Comparison of ENCODE assay signal across 12 cellular contexts in the genomic region with DNA sequence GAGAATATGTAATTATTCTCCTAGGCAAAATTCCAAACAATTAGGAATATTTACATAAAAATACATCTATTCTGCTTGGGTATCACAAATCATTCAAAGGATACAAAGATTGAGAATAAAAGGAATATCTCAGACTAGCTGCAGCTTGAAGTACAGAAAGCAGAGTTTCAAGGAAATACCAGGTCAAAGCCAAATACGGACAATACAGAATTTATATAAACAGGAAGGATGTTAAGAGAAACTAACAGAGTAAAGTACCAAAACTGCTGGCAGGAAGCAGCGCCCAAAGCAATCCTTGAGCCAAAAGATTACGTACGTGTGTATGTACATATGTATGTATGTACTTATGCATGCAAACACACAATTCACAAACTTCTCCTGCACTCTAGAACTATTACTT.
A peak's percentile ranks its signal among the peaks of the same experiment; 100 is the strongest.
DNase-seq lines count a peak whose midpoint lies in the region; ATAC-seq, FAIRE-seq and TF ChIP-seq lines count a peak whose summit lies in the region.
"Had no signal": no experiment of that assay in that cellular context is flagged by ENCODE, and none has a peak within 500 bp of the region (broad histone marks: within the 10 kb centered on the region; RNA-seq: fewer than 3 reads in every experiment).

No MANE protein-coding gene starts in this region.

- H3K27ac Mint-ChIP-seq in astrocyte (ENCODE audit: unreplicated experiment): peak overlapping the region; percentile 13
- no peak overlapping the region for H3K27ac Mint-ChIP-seq in naive B cell
- no peak overlapping the region for H3K27ac Mint-ChIP-seq in T-helper 17 cell
- H3K27ac Mint-ChIP-seq: activated naive CD4-positive, alpha-beta T cell treated with anti-CD3 and anti-CD28 coated beads for 36 hours had no signal

- ATAC-seq in DND-41 (ENCODE audit: insufficient read depth, low read depth) (peak; percentile 48; the same call in 2 of the 3 replicates), naive B cell (ENCODE audit: low read depth in 2 of 2) (peak; percentile 16 to 30), T-helper 17 cell (no peak)
- ATAC-seq: GM12878 had no signal

- peaks cover 84% of the 10 kb centered on the region for H3K79me2 ChIP-seq in DND-41 (ENCODE audit: insufficient read depth, low read length)
- peaks cover 89% of the 10 kb centered on the region for H3K79me2 ChIP-seq in astrocyte (ENCODE audit: insufficient read depth, low read length)

- H3K4me3 Mint-ChIP-seq in astrocyte (ENCODE audit: unreplicated experiment) (no peak overlapping the region), naive B cell (peak overlapping the region in 1 of 8 donors; percentile 42), T-helper 17 cell (no peak overlapping the region)
- H3K4me3 Mint-ChIP-seq: activated CD4-positive, alpha-beta T cell treated with anti-CD3 and anti-CD28 coated beads, Interleukin-2, amount 10 ng/mL, durations not matched to agents 7 days and 5 days; activated naive CD4-positive, alpha-beta T cell treated with anti-CD3 and anti-CD28 coated beads for 36 hours had no signal

- H3K4me3 ChIP-seq in DND-41 (ENCODE audit: low read depth in 1 of 2, low read length in 2 of 2) (no peak overlapping the region), astrocyte (ENCODE audit: insufficient read depth, low read depth, low read length) (no peak overlapping the region)
- no peak overlapping the region for H3K4me3 ChIP-seq in Jurkat, Clone E6-1 (ENCODE audit: low read length)
- H3K4me3 ChIP-seq: coronary artery, GM12878, SJSA1 had no signal

- DNase-seq in DND-41 (no peak), astrocyte (ENCODE audit: low read depth) (no peak), naive B cell (no peak), T-helper 17 cell (no peak), GDM1 (lab: John Stamatoyannopoulos, UW) (no peak)
- peak; percentile 10 for DNase-seq in Jurkat, Clone E6-1 (ENCODE audit: low read depth, low spot score)
- DNase-seq in stimulated activated CD8-positive, alpha-beta memory T cell treated with anti-CD3 and anti-CD28 coated beads, Interleukin-4, amount 100 ng/mL, for 48 hours: no peak
- DNase-seq: activated CD4-positive, alpha-beta T cell treated with anti-CD3 and anti-CD28 coated beads, Interleukin-2, amount 10 ng/mL, durations not matched to agents 7 days and 5 days; activated naive CD4-positive, alpha-beta T cell treated with anti-CD3 and anti-CD28 coated beads for 36 hours had no signal

- peaks cover 16% of the 10 kb centered on the region; the same call in 1 of the 2 replicates for H3K36me3 ChIP-seq in DND-41 (ENCODE audit: insufficient read depth, low read length)
- peaks cover 6% of the 10 kb centered on the region for H3K36me3 ChIP-seq in astrocyte (ENCODE audit: insufficient read depth, low read length)

- peaks cover 26% of the 10 kb centered on the region for H3K4me1 Mint-ChIP-seq in astrocyte (ENCODE audit: low read depth, unreplicated experiment)
- peaks cover 35 to 40% (median 37%) of the 10 kb centered on the region in 3 donors for H3K4me1 Mint-ChIP-seq in naive B cell
- H3K4me1 Mint-ChIP-seq in T-helper 17 cell: peaks cover 22% of the 10 kb centered on the region

- no peaks in the 10 kb centered on the region for H3K27me3 ChIP-seq in DND-41 (ENCODE audit: insufficient read depth, low read length, poor library complexity)
- H3K27me3 ChIP-seq in astrocyte (ENCODE audit: insufficient read depth, low read length): no peaks in the 10 kb centered on the region
- H3K27me3 ChIP-seq: SJSA1 had no signal

- TF ChIP-seq CTCF in DND-41 (IDR thresholded peaks at IDR 0.05; ENCODE audit: borderline replicate concordance, extremely low read depth, low read length, poor library complexity, severe bottlenecking) (no peak), astrocyte (IDR thresholded peaks at IDR 0.05; ENCODE audit: insufficient read depth, low read depth, low read length) (no peak)

- H3K9me3 Mint-ChIP-seq in astrocyte (ENCODE audit: unreplicated experiment) (no peaks in the 10 kb centered on the region), naive B cell (peaks cover 5 to 14% (median 9%) of the 10 kb centered on the region in 7 donors)

- H3K4me1 ChIP-seq in DND-41 (ENCODE audit: insufficient read depth, low read length) (peaks cover 10% of the 10 kb centered on the region), astrocyte (ENCODE audit: insufficient read depth, low read length) (peaks cover 13% of the 10 kb centered on the region)

- peaks cover 6% of the 10 kb centered on the region; the same call in 1 of the 2 replicates for H4K20me1 ChIP-seq in DND-41 (ENCODE audit: insufficient read depth, low read length)
- H4K20me1 ChIP-seq in astrocyte (ENCODE audit: insufficient read depth, low read length): peaks cover 60% of the 10 kb centered on the region

- H3K9ac ChIP-seq in DND-41 (ENCODE audit: low read depth, low read length) (no peak overlapping the region), astrocyte (ENCODE audit: low read length) (no peak overlapping the region)

- H3K9me3 ChIP-seq in DND-41 (ENCODE audit: insufficient read depth, low read length, severe bottlenecking) (no peaks in the 10 kb centered on the region), astrocyte (ENCODE audit: insufficient read depth, low read depth, low read length) (no peaks in the 10 kb centered on the region), T-helper 17 cell (ENCODE audit: control insufficient read depth, low read length, poor library complexity, severe bottlenecking) (peaks cover 5% of the 10 kb centered on the region)

- H3K27me3 Mint-ChIP-seq in astrocyte (ENCODE audit: low read depth, unreplicated experiment): no peaks in the 10 kb centered on the region
- H3K27me3 Mint-ChIP-seq in naive B cell: no peaks in the 10 kb centered on the region
- H3K27me3 Mint-ChIP-seq in T-helper 17 cell: no peaks in the 10 kb centered on the region
- H3K27me3 Mint-ChIP-seq: activated CD4-positive, alpha-beta T cell treated with anti-CD3 and anti-CD28 coated beads, Interleukin-2, amount 10 ng/mL, durations not matched to agents 7 days and 5 days had no signal

- no peak overlapping the region for H2AFZ ChIP-seq in DND-41 (ENCODE audit: low read depth, low read length)
- H2AFZ ChIP-seq in astrocyte (ENCODE audit: low read depth, low read length): no peak overlapping the region

- no peak for FAIRE-seq in astrocyte (lab: Jason Lieb, UNC)
- FAIRE-seq: GM12878 had no signal

- H3K36me3 Mint-ChIP-seq in astrocyte (ENCODE audit: low read depth, unreplicated experiment) (peaks cover 4% of the 10 kb centered on the region), naive B cell (peaks cover 27 to 28% of the 10 kb centered on the region in 2 donors), T-helper 17 cell (ENCODE audit: low read depth) (peaks cover 12% of the 10 kb centered on the region)

- H3K4me2 ChIP-seq in DND-41 (ENCODE audit: insufficient read depth, low read length) (no peak overlapping the region), astrocyte (ENCODE audit: low read length) (no peak overlapping the region)

- H3K27ac ChIP-seq in DND-41 (ENCODE audit: low read length): no peak overlapping the region
- H3K27ac ChIP-seq in astrocyte (ENCODE audit: low read depth, low read length): no peak overlapping the region
- H3K27ac ChIP-seq: coronary artery, SJSA1 had no signal
